Comparison of ENCODE assay signal across 8 cellular contexts in the genomic region with DNA sequence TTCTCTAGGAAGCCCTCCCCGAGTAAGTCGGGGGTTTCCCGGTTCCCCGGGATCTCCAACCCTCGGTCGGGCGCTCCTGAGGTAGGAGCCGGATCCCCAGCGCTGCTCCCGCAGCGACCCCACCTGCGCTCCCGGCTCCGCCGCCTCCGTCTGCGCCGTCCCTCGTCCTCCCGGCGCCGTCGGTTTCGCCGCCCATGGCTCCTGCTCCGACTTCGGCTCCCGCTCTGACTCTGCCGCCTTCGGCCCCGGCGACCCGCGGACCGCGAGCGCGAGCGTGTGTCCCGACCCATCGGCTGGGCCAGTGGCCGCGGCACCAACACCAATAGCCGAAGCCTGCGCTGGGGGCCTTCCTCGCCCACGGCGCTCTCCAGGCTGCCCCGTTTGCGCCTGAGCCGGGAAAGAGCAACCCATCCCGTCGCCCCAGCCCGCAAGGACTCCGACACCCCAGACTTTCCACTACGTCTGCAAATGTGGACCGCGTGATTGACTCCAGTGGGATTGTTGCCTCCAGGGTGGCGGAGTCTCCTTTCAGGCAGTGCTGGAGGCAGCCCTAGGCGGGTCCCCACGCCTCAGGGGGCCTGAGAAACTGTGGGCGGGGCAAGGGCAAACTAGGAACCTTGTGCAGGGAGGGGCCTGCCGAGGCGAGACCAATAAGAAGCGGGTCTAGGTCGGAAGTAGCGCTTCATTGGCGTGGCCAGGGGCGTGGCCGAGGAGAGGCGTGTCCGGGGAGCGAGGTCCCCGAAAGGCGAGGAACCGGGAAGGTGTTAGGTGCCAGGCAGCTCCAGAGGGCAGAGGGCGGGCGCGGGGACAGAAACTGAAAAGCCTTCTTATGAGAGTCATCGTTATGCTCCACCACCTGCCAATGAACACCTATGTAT. TPM values are rescaled to one million over a fixed set of nuclear protein-coding genes. Genes with fewer than 3 reads are reported as not detected.
A peak's percentile ranks its signal among the peaks of the same experiment; 100 is the strongest.
DNase-seq lines count a peak whose midpoint lies in the region; ATAC-seq and TF ChIP-seq lines count a peak whose summit lies in the region.

A gene (minus strand): TSS at position 318 of the 878 bp plus-strand sequence. CDS start 28 bp downstream, at position 290.

- peaks cover 27% of the 10 kb centered on the region for H3K79me2 ChIP-seq in DOHH2 (ENCODE audit: control insufficient read depth, low read length)

- peak; percentile 96 to 99 (median 97) for ATAC-seq in natural killer cell

- no peaks in the 10 kb centered on the region for H3K36me3 Mint-ChIP-seq in natural killer cell

- intact Hi-C loops in natural killer cell (cut with micrococcal nuclease) = loop anchor here (2.0 kb wide), 1 partner anchor 54 kb away; a partner anchor contains a TSS

- H3K36me3 ChIP-seq in DOHH2 (ENCODE audit: control insufficient read depth, low read length) = peaks cover 4% of the 10 kb centered on the region; the same call in 1 of the 2 replicates

- H3K9me2 ChIP-seq in DOHH2 (replicated peaks; ENCODE audit: control insufficient read depth, low read length) = no peaks in the 10 kb centered on the region

- peak within 1 kb of the TSS; percentile 95 for H3K4me3 ChIP-seq in DOHH2 (ENCODE audit: low read length)

- peak; percentile 98 for DNase-seq in H4 (ENCODE audit: low spot score)
- DNase-seq in M059J (ENCODE audit: low read depth) = peak; percentile 98
- peak; percentile 95 to 98 for DNase-seq in SHP77 (lab: John Stamatoyannopoulos, UW)
- DNase-seq in activated effector memory CD4-positive, alpha-beta T cell treated with Interleukin-2 at 50 U/mL for 16 hours = peak; percentile 98
- DNase-seq in fibroblast of peridontal ligament (ENCODE audit: extremely low read depth) = peak; percentile 96
- peak; percentile 97 for DNase-seq in natural killer cell
- peak; percentile 99 for DNase-seq in stimulated activated naive CD4-positive, alpha-beta T cell treated with Interleukin-2 at 50 U/mL for 16 hours (lab: John Stamatoyannopoulos, UW)

- no peaks in the 10 kb centered on the region for H3K9me3 ChIP-seq in DOHH2 (ENCODE audit: control insufficient read depth, insufficient read depth, low read length)

- H3K4me2 ChIP-seq in DOHH2 (ENCODE audit: low read length) = peak within 1 kb of the TSS; percentile 94

- peak within 1 kb of the TSS; percentile 99 for H3K4me3 Mint-ChIP-seq in natural killer cell

- peaks cover 18% of the 10 kb centered on the region for H3K4me1 ChIP-seq in DOHH2 (ENCODE audit: control insufficient read depth, low read length)

- H3K4me1 Mint-ChIP-seq in natural killer cell = peaks cover 17 to 29% of the 10 kb centered on the region in 2 donors

- no peaks in the 10 kb centered on the region for H3K9me3 Mint-ChIP-seq in natural killer cell

- no peaks in the 10 kb centered on the region for H3F3A ChIP-seq in DOHH2 (ENCODE audit: control insufficient read depth, insufficient read depth)

- H3K27me3 ChIP-seq in DOHH2 (ENCODE audit: control insufficient read depth, low read length) = no peaks in the 10 kb centered on the region

- H3K27ac ChIP-seq in DOHH2 (ENCODE audit: low read depth, low read length) = peak within 1 kb of the TSS; percentile 62

- TF ChIP-seq CTCF in DOHH2 (IDR thresholded peaks at IDR 0.05; ENCODE audit: low read depth, low read length, poor library complexity, severe bottlenecking) (no peak), natural killer cell (IDR thresholded peaks at IDR 0.05) (no peak)

- H4K20me1 ChIP-seq in DOHH2 (ENCODE audit: control insufficient read depth, insufficient read depth, low read depth, low read length) = peaks cover 5% of the 10 kb centered on the region; the same call in 1 of the 2 replicates

- H3K27me3 Mint-ChIP-seq in natural killer cell (ENCODE audit: low read depth in 2 of 2) = no peaks in the 10 kb centered on the region

- H3K27ac Mint-ChIP-seq in natural killer cell = peak within 1 kb of the TSS; percentile 96 to 99

RNA-seq across cellular contexts. Expression of the gene that starts here (rescaled TPM):
- 12.1 and 13.9 TPM in 2 replicates for total RNA-seq in H4 (2014; rRNA removed; shearing (Covaris generic))
- 13.7 and 31.1 TPM in 2 replicates for total RNA-seq in M059J (2014; rRNA removed; shearing (Covaris generic))
- 10 to 100 TPM; 33.6 to 42.2 (median 40.8) TPM for total RNA-seq in natural killer cell

Comparison
In these comparisons a context has a peak if more than half of its experiments do, and no peak if none do; other contexts are left out.
1. Peak in every context shown above with its lines: DNase-seq, ATAC-seq, H3K4me3 ChIP-seq and H3K27ac ChIP-seq.